1 cellular context compared by ENCODE assay signal in the genomic region with DNA sequence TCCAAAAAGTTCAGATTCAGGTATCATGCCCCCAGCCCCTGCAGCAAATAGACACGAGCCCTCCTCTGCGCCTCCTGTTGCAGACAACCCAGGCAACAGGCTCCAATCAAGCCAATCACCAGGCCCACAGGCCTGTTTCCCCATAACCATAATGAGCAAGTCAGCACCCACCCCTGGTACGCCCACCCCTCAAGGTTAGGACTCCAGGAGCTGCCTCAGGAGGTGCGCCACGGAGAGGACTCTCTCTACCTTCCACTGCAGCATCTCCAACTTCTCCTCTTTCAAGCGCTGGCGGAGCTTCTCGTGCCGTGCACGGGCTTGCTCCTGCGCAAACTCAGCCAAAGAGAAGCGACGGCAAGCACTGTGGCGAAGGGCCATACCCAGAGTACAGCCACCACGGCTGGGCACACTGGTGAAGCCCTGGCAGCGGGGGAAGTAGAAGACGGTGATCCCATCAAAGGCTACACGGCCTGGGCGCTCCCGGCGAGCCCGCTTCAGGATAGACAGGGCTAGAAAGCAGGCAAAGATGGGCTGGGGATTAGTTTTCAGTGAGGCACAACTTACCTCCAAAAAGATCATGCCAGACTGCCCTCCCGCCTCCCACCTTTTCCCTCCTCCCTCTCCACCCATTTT.
A peak's percentile ranks its signal among the peaks of the same experiment; 100 is the strongest.
TF ChIP-seq lines count a peak whose summit lies in the region.

No MANE protein-coding gene starts in this region.

TF ChIP-seq in HepG2, 621 proteins besides CTCF, POLR2A, EP300 and RAD21:
- TF ChIP-seq EED (CRISPR knock-in tag; IDR thresholded peaks at IDR 0.05) (no peak), AGO2 (optimal IDR thresholded peaks at IDR 0.05; ENCODE audit: low read depth, low read length) (peak; percentile 71), ZNF598 (CRISPR knock-in tag; IDR thresholded peaks at IDR 0.05; ENCODE audit: borderline replicate concordance) (no peak), HNF4A (CRISPR knock-in tag; IDR thresholded peaks at IDR 0.05) (no peak)
